ENCODE assay signal across 2 cellular contexts in genomic region chr17:38568274-38568673, GRCh38.
TF ChIP-seq lines count a peak whose summit lies in the region.

No MANE protein-coding gene starts in this region.

TF ChIP-seq in GM23338, 12 proteins besides CTCF, POLR2A, EP300 and RAD21:
- TF ChIP-seq EZH2phosphoT487 (IDR thresholded peaks at IDR 0.05; ENCODE audit: unreplicated experiment) (no peak), ETS1 (IDR thresholded peaks at IDR 0.05) (no peak), JUNB (IDR thresholded peaks at IDR 0.05; ENCODE audit: unreplicated experiment) (no peak), REST (IDR thresholded peaks at IDR 0.05; ENCODE audit: unreplicated experiment) (no peak), EZH2 (IDR thresholded peaks at IDR 0.05; ENCODE audit: low read depth, unreplicated experiment) (no peak), CREB1 (CRISPR knock-in tag; IDR thresholded peaks at IDR 0.05; ENCODE audit: low read depth) (no peak), ZNF331 (CRISPR knock-in tag; IDR thresholded peaks at IDR 0.05; ENCODE audit: low read depth) (no peak), ZNF462 (CRISPR knock-in tag; IDR thresholded peaks at IDR 0.05) (no peak), STAT1 (IDR thresholded peaks at IDR 0.05; ENCODE audit: unreplicated experiment) (no peak), ZNF114 (CRISPR knock-in tag; IDR thresholded peaks at IDR 0.05) (no peak), POLR2AphosphoS5 (IDR thresholded peaks at IDR 0.05; ENCODE audit: low read depth) (no peak), NANOG (IDR thresholded peaks at IDR 0.05; ENCODE audit: borderline replicate concordance) (no peak)

TF ChIP-seq in H1, 55 proteins besides CTCF, POLR2A, EP300 and RAD21:
- TF ChIP-seq BRCA1 (IDR thresholded peaks at IDR 0.05; ENCODE audit: low read depth, low read length) (no peak), JUN (IDR thresholded peaks at IDR 0.05; ENCODE audit: low read depth, low read length) (no peak), KDM4A (IDR thresholded peaks at IDR 0.05; ENCODE audit: low read depth, low read length, severe bottlenecking) (no peak), KDM5A (IDR thresholded peaks at IDR 0.05; ENCODE audit: low read length) (no peak), PHF8 (conservative IDR thresholded peaks at IDR 0.05; ENCODE audit: low read depth, low read length) (no peak), POU5F1 (IDR thresholded peaks at IDR 0.05; ENCODE audit: low read depth, low read length) (no peak), SIX5 (IDR thresholded peaks at IDR 0.05; ENCODE audit: low read depth, low read length) (no peak), CBX8 (IDR thresholded peaks at IDR 0.05; ENCODE audit: borderline replicate concordance, low read depth, low read length) (no peak), TBP (IDR thresholded peaks at IDR 0.05; ENCODE audit: low read depth, low read length) (no peak), GABPA (IDR thresholded peaks at IDR 0.05; ENCODE audit: borderline replicate concordance, insufficient read depth, low read length) (no peak), HDAC6 (IDR thresholded peaks at IDR 0.05; ENCODE audit: low read depth, low read length) (no peak), ZNF274 (IDR thresholded peaks at IDR 0.05; ENCODE audit: borderline replicate concordance, extremely low read depth, low read length) (no peak), RXRA (IDR thresholded peaks at IDR 0.05; ENCODE audit: insufficient read depth, low read depth, low read length) (no peak), JUND (IDR thresholded peaks at IDR 0.05; ENCODE audit: low read length) (no peak), ASH2L (IDR thresholded peaks at IDR 0.05; ENCODE audit: low read length) (no peak), USF2 (IDR thresholded peaks at IDR 0.05; ENCODE audit: low read length) (no peak), CHD7 (IDR thresholded peaks at IDR 0.05; ENCODE audit: insufficient replicate concordance, low read length) (no peak), EZH2 (IDR thresholded peaks at IDR 0.05; ENCODE audit: low read depth, low read length, severe bottlenecking) (no peak)
TF ChIP-seq in H1: peak in this region for 0.
